ENCODE assay signal across 24 cellular contexts in genomic region chr12:27104546-27104945, GRCh38. TPM values are rescaled to one million over a fixed set of nuclear protein-coding genes. Genes with fewer than 3 reads are reported as not detected.
DNase-seq lines count a peak whose midpoint lies in the region; FAIRE-seq and TF ChIP-seq lines count a peak whose summit lies in the region.
"Had no signal": no experiment of that assay in that cellular context is flagged by ENCODE, and none has a peak within 500 bp of the region (broad histone marks: within the 10 kb centered on the region; RNA-seq: fewer than 3 reads in every experiment).

No MANE protein-coding gene starts in this region.

- CTCF ChIA-PET in Caco-2 (lab: Charles Lee), result no interaction called here

- H3K9ac ChIP-seq in GM23248, result no peak overlapping the region
- no peak overlapping the region for H3K9ac ChIP-seq in astrocyte (ENCODE audit: low read length)
- H3K9ac ChIP-seq in smooth muscle cell (ENCODE audit: low read depth), result no peak overlapping the region
- H3K9ac ChIP-seq: SK-N-SH had no signal

- H3K4me1 ChIP-seq in GM23248 (ENCODE audit: insufficient read depth) (peaks cover 16% of the 10 kb centered on the region), astrocyte (ENCODE audit: insufficient read depth, low read length) (no peaks in the 10 kb centered on the region), smooth muscle cell (ENCODE audit: low read depth) (no peaks in the 10 kb centered on the region), Caco-2 (no peaks in the 10 kb centered on the region)
- H3K4me1 ChIP-seq: BE2C had no signal

- no peaks in the 10 kb centered on the region for H3K79me2 ChIP-seq in GM23248 (ENCODE audit: insufficient read depth)
- H3K79me2 ChIP-seq in astrocyte (ENCODE audit: insufficient read depth, low read length), result no peaks in the 10 kb centered on the region
- H3K79me2 ChIP-seq in smooth muscle cell (ENCODE audit: low read depth), result no peaks in the 10 kb centered on the region

- POLR2A ChIA-PET in Caco-2 (lab: Charles Lee), result no interaction called here

- H3F3A ChIP-seq in GM23248 (ENCODE audit: insufficient read depth) (peaks cover 16% of the 10 kb centered on the region), smooth muscle cell (ENCODE audit: low read depth) (no peaks in the 10 kb centered on the region)

- in situ Hi-C loops in GM23248 (cut with MboI) (no loop called here), ACHN (cut with HindIII; ENCODE audit: low pct_ligation_motif_present, low pct_unique_long_range_greater_than_20kb, low sequenced_read_pairs) (no loop called here)

- no peaks in the 10 kb centered on the region for H3K27me3 ChIP-seq in GM23248 (replicated peaks; ENCODE audit: insufficient read depth)
- H3K27me3 ChIP-seq in astrocyte (ENCODE audit: insufficient read depth, low read length), result no peaks in the 10 kb centered on the region
- H3K27me3 ChIP-seq in smooth muscle cell (ENCODE audit: low read depth), result no peaks in the 10 kb centered on the region
- no peaks in the 10 kb centered on the region; the same call in 1 of the 2 replicates for H3K27me3 ChIP-seq in Caco-2 (replicated peaks; ENCODE audit: control insufficient read depth, insufficient read depth, low read length)
- H3K27me3 ChIP-seq: BE2C had no signal

- H3K4me2 ChIP-seq in GM23248 (ENCODE audit: unreplicated experiment) (no peak overlapping the region), astrocyte (ENCODE audit: low read length) (no peak overlapping the region), smooth muscle cell (peak overlapping the region; percentile 59)
- H3K4me2 ChIP-seq: SK-N-SH had no signal

- H3K36me3 ChIP-seq in GM23248 (ENCODE audit: low read depth) (no peaks in the 10 kb centered on the region), astrocyte (ENCODE audit: insufficient read depth, low read length) (no peaks in the 10 kb centered on the region), smooth muscle cell (ENCODE audit: low read depth) (no peaks in the 10 kb centered on the region), Caco-2 (ENCODE audit: control insufficient read depth, insufficient read depth, low read length) (no peaks in the 10 kb centered on the region)
- H3K36me3 ChIP-seq: BE2C had no signal

- H3K27me3 Mint-ChIP-seq in astrocyte (ENCODE audit: low read depth, unreplicated experiment), result no peaks in the 10 kb centered on the region
- peaks cover 6% of the 10 kb centered on the region for H3K27me3 Mint-ChIP-seq in Caco-2 (ENCODE audit: insufficient read depth, unreplicated experiment)
- H3K27me3 Mint-ChIP-seq: CD4-positive, CD25-positive, alpha-beta regulatory T cell had no signal

- no peak overlapping the region for H3K27ac ChIP-seq in GM23248
- H3K27ac ChIP-seq in astrocyte (ENCODE audit: low read depth, low read length), result no peak overlapping the region
- H3K27ac ChIP-seq in smooth muscle cell (ENCODE audit: low read depth), result peak overlapping the region; percentile 40

- peak overlapping the region; percentile 7 for H3K27ac Mint-ChIP-seq in astrocyte (ENCODE audit: unreplicated experiment)
- no peak overlapping the region for H3K27ac Mint-ChIP-seq in Caco-2 (ENCODE audit: unreplicated experiment)
- H3K27ac Mint-ChIP-seq: CD4-positive, CD25-positive, alpha-beta regulatory T cell had no signal

- TF ChIP-seq CTCF in astrocyte (IDR thresholded peaks at IDR 0.05; ENCODE audit: insufficient read depth, low read depth, low read length), result no peak
- no peak for TF ChIP-seq CTCF in smooth muscle cell (IDR thresholded peaks at IDR 0.05; ENCODE audit: borderline replicate concordance, insufficient read depth, poor library complexity, severe bottlenecking)
- no peak for TF ChIP-seq CTCF in Caco-2 (IDR thresholded peaks at IDR 0.05; ENCODE audit: insufficient read depth in 1 of 2, low read depth in 1 of 2, low read length in 1 of 2, severe bottlenecking in 1 of 2, unreplicated experiment in 1 of 2)

- no peak overlapping the region for H3K4me3 Mint-ChIP-seq in astrocyte (ENCODE audit: unreplicated experiment)
- H3K4me3 Mint-ChIP-seq in Caco-2 (ENCODE audit: unreplicated experiment), result no peak overlapping the region
- H3K4me3 Mint-ChIP-seq: CD4-positive, CD25-positive, alpha-beta regulatory T cell had no signal

- H3K4me1 Mint-ChIP-seq in astrocyte (ENCODE audit: low read depth, unreplicated experiment), result peaks cover 5% of the 10 kb centered on the region
- no peaks in the 10 kb centered on the region for H3K4me1 Mint-ChIP-seq in Caco-2 (ENCODE audit: low read depth, unreplicated experiment)
- H3K4me1 Mint-ChIP-seq: CD4-positive, CD25-positive, alpha-beta regulatory T cell had no signal

- 60 to 64% methylated on average over 4 of the region's 4 CpGs for WGBS in GM23248 (ENCODE audit: low coverage in 1 of 2, low lambda C conversion rate in 2 of 2, missing lambda C conversion rate in 2 of 2), 2 experiments
- 36% methylated on average over 4 of the region's 4 CpGs for WGBS in smooth muscle cell (ENCODE audit: low lambda C conversion rate)

- H3K9me3 ChIP-seq in GM23248 (ENCODE audit: low read depth) (no peaks in the 10 kb centered on the region), astrocyte (ENCODE audit: insufficient read depth, low read depth, low read length) (no peaks in the 10 kb centered on the region), smooth muscle cell (replicated peaks; ENCODE audit: low read depth) (no peaks in the 10 kb centered on the region), Caco-2 (no peaks in the 10 kb centered on the region)
- H3K9me3 ChIP-seq: BE2C, SK-N-SH had no signal

- peak; percentile 11 for DNase-seq in GM23248
- peak; percentile 81 for DNase-seq in astrocyte (ENCODE audit: low read depth)
- peak; percentile 57 for DNase-seq in iris pigment epithelial cell (ENCODE audit: low read depth)
- DNase-seq in smooth muscle cell (lab: John Stamatoyannopoulos, UW; ENCODE audit: unreplicated experiment), result no peak
- DNase-seq in ACHN, result no peak
- DNase-seq in Caco-2, result no peak
- DNase-seq in activated CD4-positive, alpha-beta T cell treated with anti-CD3 and anti-CD28 coated beads for 4 hours, result no peak
- DNase-seq: BE2C; CD4-positive, CD25-positive, alpha-beta regulatory T cell; COR-L47; DMS153; GF-D8; GOT3; KG1; NCI-H1436; NCI-H1930; NCI-H345; NCI-H524 treated with DMSO at 0.1 percent for 48 hours; SHP77 treated with DMSO at 0.1 percent for 48 hours; SK-N-SH had no signal

- H2AFZ ChIP-seq in GM23248, result no peak overlapping the region
- no peak overlapping the region for H2AFZ ChIP-seq in astrocyte (ENCODE audit: low read depth, low read length)
- H2AFZ ChIP-seq in smooth muscle cell (ENCODE audit: low read depth), result no peak overlapping the region

- FAIRE-seq in astrocyte (lab: Jason Lieb, UNC), result no peak
- FAIRE-seq: GM12878, GM19239 had no signal

- H3K9me2 ChIP-seq in GM23248 (ENCODE audit: insufficient read depth), result no peaks in the 10 kb centered on the region
- H3K9me2 ChIP-seq: SK-N-SH had no signal

- intact Hi-C loops in Caco-2 (cut with micrococcal nuclease; ENCODE audit: unreplicated experiment), result no loop called here

- H3K4me3 ChIP-seq in GM23248 (no peak overlapping the region), astrocyte (ENCODE audit: insufficient read depth, low read depth, low read length) (no peak overlapping the region), smooth muscle cell (no peak overlapping the region), Caco-2 (ENCODE audit: low read depth, low read length) (no peak overlapping the region)
- H3K4me3 ChIP-seq: GM12878 had no signal

- H4K20me1 ChIP-seq in GM23248 (ENCODE audit: insufficient read depth) (no peaks in the 10 kb centered on the region), astrocyte (ENCODE audit: insufficient read depth, low read length) (no peaks in the 10 kb centered on the region), smooth muscle cell (ENCODE audit: low read depth) (no peaks in the 10 kb centered on the region)

- no TSS peak for BruUV-seq in Caco-2 (replicated peaks; lab: Mats Ljungman, UMichigan)

- H3K9me3 Mint-ChIP-seq in astrocyte (ENCODE audit: unreplicated experiment) (no peaks in the 10 kb centered on the region), Caco-2 (ENCODE audit: unreplicated experiment) (no peaks in the 10 kb centered on the region)

- H3K36me3 Mint-ChIP-seq in astrocyte (ENCODE audit: low read depth, unreplicated experiment) (no peaks in the 10 kb centered on the region), Caco-2 (ENCODE audit: insufficient read depth, unreplicated experiment) (no peaks in the 10 kb centered on the region)

RNA-seq across cellular contexts. Expression of gene C12orf71, which starts 22.2 kb away (rescaled TPM):
- total RNA-seq in GM23248 (2014; rRNA removed; shearing (Covaris generic)), result not detected in 2 replicates
- polyA plus RNA-seq in GM23248 (2016; fragmentation: Nextera tagmentation; extraction: Ambion mirVana) (not detected in 2 replicates), smooth muscle cell (not detected in 2 replicates)
- total RNA-seq in astrocyte (not detected in 2 replicates), smooth muscle cell (not detected in 2 replicates), Caco-2 (2022) (not detected in 2 replicates)
- total RNA-seq: CD4-positive, CD25-positive, alpha-beta regulatory T cell; Daoy; GM12878; RPMI7951 had no signal
- polyA plus RNA-seq: CD4-positive, CD25-positive, alpha-beta regulatory T cell; SK-N-SH had no signal

Comparison
In these comparisons a context has a peak if more than half of its experiments do, and no peak if none do; other contexts are left out.
1. DNase-seq: peak in GM23248 (single experiment), astrocyte (single experiment) and iris pigment epithelial cell (single experiment); none in smooth muscle cell (single experiment), ACHN (single experiment), Caco-2 (0 of 2) and activated CD4-positive, alpha-beta T cell treated with anti-CD3 and anti-CD28 coated beads for 4 hours (0 of 2).